1 cellular context compared by ENCODE assay signal in the genomic region with DNA sequence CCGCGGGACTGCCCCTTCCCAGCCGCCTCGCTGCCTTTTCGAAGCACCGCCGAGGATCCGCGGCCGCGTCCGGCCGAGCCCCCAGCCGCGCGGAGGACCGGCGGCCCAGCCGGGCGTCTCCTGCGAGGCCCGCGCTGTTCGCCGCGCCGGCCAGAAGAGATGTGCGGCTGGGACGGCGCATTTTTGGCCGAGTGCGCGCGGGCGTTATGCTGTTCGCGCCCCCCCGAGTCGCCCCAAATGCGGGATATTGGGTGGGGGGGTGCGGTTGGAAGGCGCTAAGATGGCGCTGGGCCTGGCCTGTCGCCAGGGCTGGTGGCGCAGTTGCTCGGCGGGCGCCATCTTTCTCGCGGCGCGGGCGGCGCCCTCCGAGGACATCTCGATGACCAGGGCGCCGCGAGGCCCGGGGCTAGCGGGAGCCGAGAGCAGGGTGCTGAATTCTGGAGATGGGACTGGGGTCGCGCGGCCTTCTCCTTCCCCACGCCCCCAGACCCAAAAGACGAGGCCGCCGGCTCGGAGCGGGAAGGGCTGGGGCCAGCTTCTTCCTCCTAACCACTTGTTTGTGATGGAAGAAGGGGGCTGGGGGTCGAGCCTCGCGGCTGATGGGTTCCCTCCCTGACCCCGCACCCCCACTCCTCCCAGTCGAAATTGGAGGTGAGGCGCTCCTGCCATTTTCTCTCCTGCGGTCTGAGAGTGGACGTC.
TF ChIP-seq lines count a peak whose summit lies in the region.

No MANE protein-coding gene starts in this region.

TF ChIP-seq in K562, 482 proteins besides CTCF, POLR2A, EP300 and RAD21 (continued from another document and continues in another):
- TF ChIP-seq, protein P1, sequence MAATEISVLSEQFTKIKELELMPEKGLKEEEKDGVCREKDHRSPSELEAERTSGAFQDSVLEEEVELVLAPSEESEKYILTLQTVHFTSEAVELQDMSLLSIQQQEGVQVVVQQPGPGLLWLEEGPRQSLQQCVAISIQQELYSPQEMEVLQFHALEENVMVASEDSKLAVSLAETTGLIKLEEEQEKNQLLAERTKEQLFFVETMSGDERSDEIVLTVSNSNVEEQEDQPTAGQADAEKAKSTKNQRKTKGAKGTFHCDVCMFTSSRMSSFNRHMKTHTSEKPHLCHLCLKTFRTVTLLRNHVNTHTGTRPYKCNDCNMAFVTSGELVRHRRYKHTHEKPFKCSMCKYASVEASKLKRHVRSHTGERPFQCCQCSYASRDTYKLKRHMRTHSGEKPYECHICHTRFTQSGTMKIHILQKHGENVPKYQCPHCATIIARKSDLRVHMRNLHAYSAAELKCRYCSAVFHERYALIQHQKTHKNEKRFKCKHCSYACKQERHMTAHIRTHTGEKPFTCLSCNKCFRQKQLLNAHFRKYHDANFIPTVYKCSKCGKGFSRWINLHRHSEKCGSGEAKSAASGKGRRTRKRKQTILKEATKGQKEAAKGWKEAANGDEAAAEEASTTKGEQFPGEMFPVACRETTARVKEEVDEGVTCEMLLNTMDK (IDR thresholded peaks at IDR 0.05; ENCODE audit: borderline replicate concordance, insufficient read depth, low read depth, low read length, poor library complexity, severe bottlenecking): peak; percentile 26
- TF ChIP-seq ZNF695 (CRISPR knock-in tag; IDR thresholded peaks at IDR 0.05) (no peak; the same call in 1 of the 2 replicates), CXXC5 (CRISPR knock-in tag; IDR thresholded peaks at IDR 0.05) (peak; percentile 76), SAFB (IDR thresholded peaks at IDR 0.05; ENCODE audit: borderline replicate concordance, low read depth, low read length) (0 out of 2 replicates have a peak, but pooled peaks have one; percentile 25), PRMT5 (CRISPR knock-in tag; IDR thresholded peaks at IDR 0.05) (peak; percentile 84), PCBP2 (IDR thresholded peaks at IDR 0.05; ENCODE audit: low read depth, low read length, poor library complexity, severe bottlenecking) (peak; percentile 70), MTA2 (IDR thresholded peaks at IDR 0.05; ENCODE audit: low read depth) (no peak), SIN3A (IDR thresholded peaks at IDR 0.05; ENCODE audit: borderline replicate concordance in 2 of 2, control insufficient read depth in 1 of 2, low read depth in 2 of 2, low read length in 2 of 2) (peak in 1 of 2 experiments; percentile 70; a peak in 1 of 4 replicates), HNRNPL (IDR thresholded peaks at IDR 0.05; ENCODE audit: low read depth, low read length) (peak; percentile 63; the same call in 1 of the 2 replicates), ZNF431 (CRISPR knock-in tag; IDR thresholded peaks at IDR 0.05) (no peak), U2AF1 (optimal IDR thresholded peaks at IDR 0.05; ENCODE audit: low read depth, low read length) (peak; percentile 99), ASH1L (IDR thresholded peaks at IDR 0.05; ENCODE audit: borderline replicate concordance, low read depth, partially characterized antibody) (no peak), CAMTA2 (CRISPR knock-in tag; conservative IDR thresholded peaks at IDR 0.05) (peak; percentile 72; the same call in 1 of the 2 replicates), SLC30A9 (CRISPR knock-in tag; IDR thresholded peaks at IDR 0.05) (no peak), HEY1 (CRISPR knock-in tag; IDR thresholded peaks at IDR 0.05; ENCODE audit: borderline replicate concordance) (no peak), ZNF830 (CRISPR knock-in tag; IDR thresholded peaks at IDR 0.05) (peak; percentile 92), ESRRA (IDR thresholded peaks at IDR 0.05; ENCODE audit: borderline replicate concordance, low read depth) (peak; percentile 62; the same call in 1 of the 2 replicates), NR3C1 (CRISPR knock-in tag; IDR thresholded peaks at IDR 0.05) (no peak; the same call in 1 of the 2 replicates), ZNF354B (CRISPR knock-in tag; IDR thresholded peaks at IDR 0.05) (no peak), NFXL1 (CRISPR knock-in tag; IDR thresholded peaks at IDR 0.05) (peak; percentile 54; the same call in 1 of the 2 replicates), SMARCE1 (IDR thresholded peaks at IDR 0.05) (0 out of 2 replicates have a peak, but pooled peaks have one; percentile 49), CCAR2 (IDR thresholded peaks at IDR 0.05; ENCODE audit: low read depth, low read length) (no peak), NFYB (IDR thresholded peaks at IDR 0.05; ENCODE audit: extremely low read depth, insufficient read length) (no peak), RBM25 (IDR thresholded peaks at IDR 0.05; ENCODE audit: low read depth, low read length, severe bottlenecking) (peak; percentile 61), PTTG1 (tag; IDR thresholded peaks at IDR 0.05; ENCODE audit: low read depth) (no peak), ELF4 (CRISPR knock-in tag; IDR thresholded peaks at IDR 0.05) (no peak), NCOA2 (IDR thresholded peaks at IDR 0.05; ENCODE audit: partially characterized antibody in 2 of 2) (no peak), KLF6 (CRISPR knock-in tag; IDR thresholded peaks at IDR 0.05; ENCODE audit: borderline replicate concordance) (peak; percentile 99)
- TF ChIP-seq, protein P2, sequence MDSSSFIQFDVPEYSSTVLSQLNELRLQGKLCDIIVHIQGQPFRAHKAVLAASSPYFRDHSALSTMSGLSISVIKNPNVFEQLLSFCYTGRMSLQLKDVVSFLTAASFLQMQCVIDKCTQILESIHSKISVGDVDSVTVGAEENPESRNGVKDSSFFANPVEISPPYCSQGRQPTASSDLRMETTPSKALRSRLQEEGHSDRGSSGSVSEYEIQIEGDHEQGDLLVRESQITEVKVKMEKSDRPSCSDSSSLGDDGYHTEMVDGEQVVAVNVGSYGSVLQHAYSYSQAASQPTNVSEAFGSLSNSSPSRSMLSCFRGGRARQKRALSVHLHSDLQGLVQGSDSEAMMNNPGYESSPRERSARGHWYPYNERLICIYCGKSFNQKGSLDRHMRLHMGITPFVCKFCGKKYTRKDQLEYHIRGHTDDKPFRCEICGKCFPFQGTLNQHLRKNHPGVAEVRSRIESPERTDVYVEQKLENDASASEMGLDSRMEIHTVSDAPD (CRISPR knock-in tag; IDR thresholded peaks at IDR 0.05): no peak
- TF ChIP-seq, protein P3, sequence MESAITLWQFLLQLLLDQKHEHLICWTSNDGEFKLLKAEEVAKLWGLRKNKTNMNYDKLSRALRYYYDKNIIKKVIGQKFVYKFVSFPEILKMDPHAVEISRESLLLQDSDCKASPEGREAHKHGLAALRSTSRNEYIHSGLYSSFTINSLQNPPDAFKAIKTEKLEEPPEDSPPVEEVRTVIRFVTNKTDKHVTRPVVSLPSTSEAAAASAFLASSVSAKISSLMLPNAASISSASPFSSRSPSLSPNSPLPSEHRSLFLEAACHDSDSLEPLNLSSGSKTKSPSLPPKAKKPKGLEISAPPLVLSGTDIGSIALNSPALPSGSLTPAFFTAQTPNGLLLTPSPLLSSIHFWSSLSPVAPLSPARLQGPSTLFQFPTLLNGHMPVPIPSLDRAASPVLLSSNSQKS (CRISPR knock-in tag; IDR thresholded peaks at IDR 0.05): no peak
- TF ChIP-seq, protein P4, sequence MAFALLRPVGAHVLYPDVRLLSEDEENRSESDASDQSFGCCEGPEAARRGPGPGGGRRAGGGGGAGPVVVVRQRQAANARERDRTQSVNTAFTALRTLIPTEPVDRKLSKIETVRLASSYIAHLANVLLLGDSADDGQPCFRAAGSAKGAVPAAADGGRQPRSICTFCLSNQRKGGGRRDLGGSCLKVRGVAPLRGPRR (CRISPR knock-in tag; IDR thresholded peaks at IDR 0.05): no peak
- TF ChIP-seq, protein P5, sequence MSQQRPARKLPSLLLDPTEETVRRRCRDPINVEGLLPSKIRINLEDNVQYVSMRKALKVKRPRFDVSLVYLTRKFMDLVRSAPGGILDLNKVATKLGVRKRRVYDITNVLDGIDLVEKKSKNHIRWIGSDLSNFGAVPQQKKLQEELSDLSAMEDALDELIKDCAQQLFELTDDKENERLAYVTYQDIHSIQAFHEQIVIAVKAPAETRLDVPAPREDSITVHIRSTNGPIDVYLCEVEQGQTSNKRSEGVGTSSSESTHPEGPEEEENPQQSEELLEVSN (IDR thresholded peaks at IDR 0.05; ENCODE audit: borderline replicate concordance in 1 of 2, extremely low read depth in 1 of 2, insufficient read depth in 1 of 2, insufficient read length in 1 of 2, low read depth in 1 of 2, low read length in 1 of 2, poor library complexity in 1 of 2, severe bottlenecking in 1 of 2): peak; percentile 54 to 68
- TF ChIP-seq, protein P6, sequence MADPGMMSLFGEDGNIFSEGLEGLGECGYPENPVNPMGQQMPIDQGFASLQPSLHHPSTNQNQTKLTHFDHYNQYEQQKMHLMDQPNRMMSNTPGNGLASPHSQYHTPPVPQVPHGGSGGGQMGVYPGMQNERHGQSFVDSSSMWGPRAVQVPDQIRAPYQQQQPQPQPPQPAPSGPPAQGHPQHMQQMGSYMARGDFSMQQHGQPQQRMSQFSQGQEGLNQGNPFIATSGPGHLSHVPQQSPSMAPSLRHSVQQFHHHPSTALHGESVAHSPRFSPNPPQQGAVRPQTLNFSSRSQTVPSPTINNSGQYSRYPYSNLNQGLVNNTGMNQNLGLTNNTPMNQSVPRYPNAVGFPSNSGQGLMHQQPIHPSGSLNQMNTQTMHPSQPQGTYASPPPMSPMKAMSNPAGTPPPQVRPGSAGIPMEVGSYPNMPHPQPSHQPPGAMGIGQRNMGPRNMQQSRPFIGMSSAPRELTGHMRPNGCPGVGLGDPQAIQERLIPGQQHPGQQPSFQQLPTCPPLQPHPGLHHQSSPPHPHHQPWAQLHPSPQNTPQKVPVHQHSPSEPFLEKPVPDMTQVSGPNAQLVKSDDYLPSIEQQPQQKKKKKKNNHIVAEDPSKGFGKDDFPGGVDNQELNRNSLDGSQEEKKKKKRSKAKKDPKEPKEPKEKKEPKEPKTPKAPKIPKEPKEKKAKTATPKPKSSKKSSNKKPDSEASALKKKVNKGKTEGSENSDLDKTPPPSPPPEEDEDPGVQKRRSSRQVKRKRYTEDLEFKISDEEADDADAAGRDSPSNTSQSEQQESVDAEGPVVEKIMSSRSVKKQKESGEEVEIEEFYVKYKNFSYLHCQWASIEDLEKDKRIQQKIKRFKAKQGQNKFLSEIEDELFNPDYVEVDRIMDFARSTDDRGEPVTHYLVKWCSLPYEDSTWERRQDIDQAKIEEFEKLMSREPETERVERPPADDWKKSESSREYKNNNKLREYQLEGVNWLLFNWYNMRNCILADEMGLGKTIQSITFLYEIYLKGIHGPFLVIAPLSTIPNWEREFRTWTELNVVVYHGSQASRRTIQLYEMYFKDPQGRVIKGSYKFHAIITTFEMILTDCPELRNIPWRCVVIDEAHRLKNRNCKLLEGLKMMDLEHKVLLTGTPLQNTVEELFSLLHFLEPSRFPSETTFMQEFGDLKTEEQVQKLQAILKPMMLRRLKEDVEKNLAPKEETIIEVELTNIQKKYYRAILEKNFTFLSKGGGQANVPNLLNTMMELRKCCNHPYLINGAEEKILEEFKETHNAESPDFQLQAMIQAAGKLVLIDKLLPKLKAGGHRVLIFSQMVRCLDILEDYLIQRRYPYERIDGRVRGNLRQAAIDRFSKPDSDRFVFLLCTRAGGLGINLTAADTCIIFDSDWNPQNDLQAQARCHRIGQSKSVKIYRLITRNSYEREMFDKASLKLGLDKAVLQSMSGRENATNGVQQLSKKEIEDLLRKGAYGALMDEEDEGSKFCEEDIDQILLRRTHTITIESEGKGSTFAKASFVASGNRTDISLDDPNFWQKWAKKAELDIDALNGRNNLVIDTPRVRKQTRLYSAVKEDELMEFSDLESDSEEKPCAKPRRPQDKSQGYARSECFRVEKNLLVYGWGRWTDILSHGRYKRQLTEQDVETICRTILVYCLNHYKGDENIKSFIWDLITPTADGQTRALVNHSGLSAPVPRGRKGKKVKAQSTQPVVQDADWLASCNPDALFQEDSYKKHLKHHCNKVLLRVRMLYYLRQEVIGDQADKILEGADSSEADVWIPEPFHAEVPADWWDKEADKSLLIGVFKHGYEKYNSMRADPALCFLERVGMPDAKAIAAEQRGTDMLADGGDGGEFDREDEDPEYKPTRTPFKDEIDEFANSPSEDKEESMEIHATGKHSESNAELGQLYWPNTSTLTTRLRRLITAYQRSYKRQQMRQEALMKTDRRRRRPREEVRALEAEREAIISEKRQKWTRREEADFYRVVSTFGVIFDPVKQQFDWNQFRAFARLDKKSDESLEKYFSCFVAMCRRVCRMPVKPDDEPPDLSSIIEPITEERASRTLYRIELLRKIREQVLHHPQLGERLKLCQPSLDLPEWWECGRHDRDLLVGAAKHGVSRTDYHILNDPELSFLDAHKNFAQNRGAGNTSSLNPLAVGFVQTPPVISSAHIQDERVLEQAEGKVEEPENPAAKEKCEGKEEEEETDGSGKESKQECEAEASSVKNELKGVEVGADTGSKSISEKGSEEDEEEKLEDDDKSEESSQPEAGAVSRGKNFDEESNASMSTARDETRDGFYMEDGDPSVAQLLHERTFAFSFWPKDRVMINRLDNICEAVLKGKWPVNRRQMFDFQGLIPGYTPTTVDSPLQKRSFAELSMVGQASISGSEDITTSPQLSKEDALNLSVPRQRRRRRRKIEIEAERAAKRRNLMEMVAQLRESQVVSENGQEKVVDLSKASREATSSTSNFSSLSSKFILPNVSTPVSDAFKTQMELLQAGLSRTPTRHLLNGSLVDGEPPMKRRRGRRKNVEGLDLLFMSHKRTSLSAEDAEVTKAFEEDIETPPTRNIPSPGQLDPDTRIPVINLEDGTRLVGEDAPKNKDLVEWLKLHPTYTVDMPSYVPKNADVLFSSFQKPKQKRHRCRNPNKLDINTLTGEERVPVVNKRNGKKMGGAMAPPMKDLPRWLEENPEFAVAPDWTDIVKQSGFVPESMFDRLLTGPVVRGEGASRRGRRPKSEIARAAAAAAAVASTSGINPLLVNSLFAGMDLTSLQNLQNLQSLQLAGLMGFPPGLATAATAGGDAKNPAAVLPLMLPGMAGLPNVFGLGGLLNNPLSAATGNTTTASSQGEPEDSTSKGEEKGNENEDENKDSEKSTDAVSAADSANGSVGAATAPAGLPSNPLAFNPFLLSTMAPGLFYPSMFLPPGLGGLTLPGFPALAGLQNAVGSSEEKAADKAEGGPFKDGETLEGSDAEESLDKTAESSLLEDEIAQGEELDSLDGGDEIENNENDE (IDR thresholded peaks at IDR 0.05; ENCODE audit: low read depth, low read length): no peak
- TF ChIP-seq, protein P7, sequence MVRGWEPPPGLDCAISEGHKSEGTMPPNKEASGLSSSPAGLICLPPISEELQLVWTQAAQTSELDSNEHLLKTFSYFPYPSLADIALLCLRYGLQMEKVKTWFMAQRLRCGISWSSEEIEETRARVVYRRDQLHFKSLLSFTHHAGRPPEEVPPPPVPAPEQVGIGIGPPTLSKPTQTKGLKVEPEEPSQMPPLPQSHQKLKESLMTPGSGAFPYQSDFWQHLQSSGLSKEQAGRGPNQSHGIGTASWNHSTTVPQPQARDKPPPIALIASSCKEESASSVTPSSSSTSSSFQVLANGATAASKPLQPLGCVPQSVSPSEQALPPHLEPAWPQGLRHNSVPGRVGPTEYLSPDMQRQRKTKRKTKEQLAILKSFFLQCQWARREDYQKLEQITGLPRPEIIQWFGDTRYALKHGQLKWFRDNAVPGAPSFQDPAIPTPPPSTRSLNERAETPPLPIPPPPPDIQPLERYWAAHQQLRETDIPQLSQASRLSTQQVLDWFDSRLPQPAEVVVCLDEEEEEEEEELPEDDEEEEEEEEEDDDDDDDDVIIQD (CRISPR knock-in tag; IDR thresholded peaks at IDR 0.05): peak; percentile 29; the same call in 1 of the 2 replicates
- TF ChIP-seq, protein P8, sequence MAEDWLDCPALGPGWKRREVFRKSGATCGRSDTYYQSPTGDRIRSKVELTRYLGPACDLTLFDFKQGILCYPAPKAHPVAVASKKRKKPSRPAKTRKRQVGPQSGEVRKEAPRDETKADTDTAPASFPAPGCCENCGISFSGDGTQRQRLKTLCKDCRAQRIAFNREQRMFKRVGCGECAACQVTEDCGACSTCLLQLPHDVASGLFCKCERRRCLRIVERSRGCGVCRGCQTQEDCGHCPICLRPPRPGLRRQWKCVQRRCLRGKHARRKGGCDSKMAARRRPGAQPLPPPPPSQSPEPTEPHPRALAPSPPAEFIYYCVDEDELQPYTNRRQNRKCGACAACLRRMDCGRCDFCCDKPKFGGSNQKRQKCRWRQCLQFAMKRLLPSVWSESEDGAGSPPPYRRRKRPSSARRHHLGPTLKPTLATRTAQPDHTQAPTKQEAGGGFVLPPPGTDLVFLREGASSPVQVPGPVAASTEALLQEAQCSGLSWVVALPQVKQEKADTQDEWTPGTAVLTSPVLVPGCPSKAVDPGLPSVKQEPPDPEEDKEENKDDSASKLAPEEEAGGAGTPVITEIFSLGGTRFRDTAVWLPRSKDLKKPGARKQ (CRISPR knock-in tag; IDR thresholded peaks at IDR 0.05): no peak
